9 cellular contexts compared by ENCODE assay signal in genomic region chr3:52385157-52385556, GRCh38. TPM values are rescaled to one million over a fixed set of nuclear protein-coding genes. Genes with fewer than 3 reads are reported as not detected.
DNase-seq lines count a peak whose midpoint lies in the region; ATAC-seq and TF ChIP-seq lines count a peak whose summit lies in the region.
"Had no signal": no experiment of that assay in that cellular context is flagged by ENCODE, and none has a peak within 500 bp of the region (broad histone marks: within the 10 kb centered on the region; RNA-seq: fewer than 3 reads in every experiment).

No MANE protein-coding gene starts in this region.

- intact Hi-C loops in heart left ventricle (cut with DNase I) = loop anchor here in 1 of 10 donors (10.0 kb wide), 1 partner anchor 80 kb away; no protein-coding TSS in a partner anchor

- H4K20me1 ChIP-seq in BLaER1 = no peaks in the 10 kb centered on the region

- H3K9me3 ChIP-seq in BLaER1 (no peaks in the 10 kb centered on the region), heart left ventricle (no peaks in the 10 kb centered on the region)

- peak overlapping the region; percentile 59; the same call in 1 of the 2 replicates for H3K27ac ChIP-seq in BLaER1
- no peak overlapping the region for H3K27ac ChIP-seq in heart left ventricle

- H3K36me3 ChIP-seq in BLaER1 = peaks cover 13% of the 10 kb centered on the region; the same call in 1 of the 2 replicates
- H3K36me3 ChIP-seq in heart left ventricle = peaks cover 0 to 30% (median 3%) of the 10 kb centered on the region in 9 donors

- H3K27me3 ChIP-seq in BLaER1 = no peaks in the 10 kb centered on the region
- no peaks in the 10 kb centered on the region for H3K27me3 ChIP-seq in heart left ventricle

- no peak overlapping the region for H3K9ac ChIP-seq in BLaER1

- DNase-seq in RPMI8226 = peak; percentile 88
- DNase-seq in foreskin fibroblast = peak; percentile 20 to 59
- no peak for DNase-seq in heart left ventricle
- no peak for DNase-seq in NCI-H2029 treated with DMSO at 0.1 percent for 48 hours (lab: John Stamatoyannopoulos, UW)

- no peak overlapping the region for H3K4me3 ChIP-seq in BLaER1
- no peak overlapping the region for H3K4me3 ChIP-seq in foreskin fibroblast (ENCODE audit: low read depth in 1 of 2, low read length in 2 of 2)
- no peak overlapping the region for H3K4me3 ChIP-seq in heart left ventricle
- H3K4me3 ChIP-seq: lung had no signal

- no peak for TF ChIP-seq POLR2A in heart left ventricle (IDR thresholded peaks at IDR 0.05)

- 76 to 78% (median 78%) methylated on average over 7 to 10 of the region's 10 CpGs for WGBS in heart left ventricle, 4 donors

- TF ChIP-seq CTCF in foreskin fibroblast (IDR thresholded peaks at IDR 0.05; ENCODE audit: low read depth, low read length) (peak; percentile 57), heart left ventricle (IDR thresholded peaks at IDR 0.05) (peak in 2 of 12 donors; percentile 20 to 29)

- ATAC-seq in GM21723 (IDR thresholded peaks at IDR 0.05; ENCODE audit: unreplicated experiment) (peak; percentile 49), HG03442 (IDR thresholded peaks at IDR 0.05; ENCODE audit: unreplicated experiment) (no peak), GM21381 (IDR thresholded peaks at IDR 0.05; ENCODE audit: unreplicated experiment) (no peak), heart left ventricle (no peak)

- peak overlapping the region; percentile 74 for H3K4me2 ChIP-seq in BLaER1

- H3K4me1 ChIP-seq in BLaER1 (peaks cover 30% of the 10 kb centered on the region), heart left ventricle (no peaks in the 10 kb centered on the region)

RNA-seq across cellular contexts. Expression of gene BAP1, which starts 24.7 kb away (rescaled TPM):
- 10 to 100 TPM; 50.0 to 75.9 (median 55.1) TPM for total RNA-seq in heart left ventricle
- 10 to 100 TPM; 40.3 to 78.9 TPM for polyA plus RNA-seq in heart left ventricle

RNA-seq across cellular contexts. Expression of gene PHF7, which starts 25.3 kb away (rescaled TPM):
- 10 to 100 TPM; 10.8 to 27.6 (median 16.4) TPM for total RNA-seq in heart left ventricle
- polyA plus RNA-seq in heart left ventricle = 1 to 10 TPM; 4.0 to 4.2 TPM

RNA-seq across cellular contexts. Expression of gene SEMA3G, which starts 59.7 kb away (rescaled TPM):
- total RNA-seq in heart left ventricle = 10 to 100 TPM; 13.4 to 29.0 (median 14.4) TPM
- polyA plus RNA-seq in heart left ventricle = 10 to 100 TPM; 11.4 to 19.6 TPM

Comparison
In these comparisons a context has a peak if more than half of its experiments do, and no peak if none do; other contexts are left out.
1. DNase-seq: peak in RPMI8226 (single experiment) and foreskin fibroblast (2 of 2); none in heart left ventricle (0 of 5) and NCI-H2029 treated with DMSO at 0.1 percent for 48 hours (single experiment).